Comparison of ENCODE assay signal across 20 cellular contexts in genomic region chr7:134442441-134443220, GRCh38. TPM values are rescaled to one million over a fixed set of nuclear protein-coding genes. Genes with fewer than 3 reads are reported as not detected.
DNase-seq lines count a peak whose midpoint lies in the region; ATAC-seq, FAIRE-seq and TF ChIP-seq lines count a peak whose summit lies in the region.
"Had no signal": no experiment of that assay in that cellular context is flagged by ENCODE, and none has a peak within 500 bp of the region (broad histone marks: within the 10 kb centered on the region; RNA-seq: fewer than 3 reads in every experiment).

No MANE protein-coding gene starts in this region.

- TF ChIP-seq RAD21 in K562 (CRISPR knock-in tag; conservative IDR thresholded peaks at IDR 0.05 in 1 of 2, IDR thresholded peaks at IDR 0.05 in 1 of 2): no peak

- in situ Hi-C loops in K562 (cut with MboI): loop anchor here (5.0 to 10.0 kb wide), 2 partner anchors 170 to 502 kb away; no protein-coding TSS in a partner anchor

- no peak overlapping the region for H3K4me3 ChIP-seq in PC-9
- no peak overlapping the region for H3K4me3 ChIP-seq in K562
- H3K4me3 ChIP-seq: GM23338 had no signal

- TF ChIP-seq POLR2A in K562 (conservative IDR thresholded peaks at IDR 0.05): no peak

- no peaks in the 10 kb centered on the region for H3K27me3 Mint-ChIP-seq in activated naive CD4-positive, alpha-beta T cell treated with anti-CD3 and anti-CD28 coated beads, Interleukin-2, amount 10 ng/mL, durations not matched to agents 7 days and 5 days
- H3K27me3 Mint-ChIP-seq in stimulated activated naive B cell treated with anti-CD40 and anti-IgM and Interleukin-4, amounts not matched to agents 10 μg/mL and 1 μg/mL and 100 μg/mL, for 72 hours: no peaks in the 10 kb centered on the region
- H3K27me3 Mint-ChIP-seq in activated CD8-positive, alpha-beta T cell treated with anti-CD3 and anti-CD28 coated beads for 36 hours: no peaks in the 10 kb centered on the region
- H3K27me3 Mint-ChIP-seq: CD4-positive, alpha-beta memory T cell had no signal

- TF ChIP-seq CTCF in PC-9 (conservative IDR thresholded peaks at IDR 0.05) (no peak), K562 (IDR thresholded peaks at IDR 0.05 in 2 of 3, conservative IDR thresholded peaks at IDR 0.05 in 1 of 3; ENCODE audit: insufficient read depth in 2 of 3, low read depth in 1 of 3, low read length in 3 of 3) (no peak)
- TF ChIP-seq CTCF in activated CD8-positive, alpha-beta T cell treated with anti-CD3 and anti-CD28 coated beads for 36 hours (IDR thresholded peaks at IDR 0.05): no peak

- H3K9me3 ChIP-seq in PC-9 (ENCODE audit: insufficient read depth, low read depth) (peaks cover 18% of the 10 kb centered on the region), K562 (replicated peaks; ENCODE audit: control insufficient read depth, insufficient read depth, low read depth, low read length) (no peaks in the 10 kb centered on the region)

- peak overlapping the region; percentile 58 for H3K27ac Mint-ChIP-seq in activated naive CD4-positive, alpha-beta T cell treated with anti-CD3 and anti-CD28 coated beads, Interleukin-2, amount 10 ng/mL, durations not matched to agents 7 days and 5 days
- H3K27ac Mint-ChIP-seq in activated naive CD4-positive, alpha-beta T cell treated with anti-CD3 and anti-CD28 coated beads, Interleukin-2, amount 50 U/mL, for 72 hours: no peak overlapping the region
- H3K27ac Mint-ChIP-seq in stimulated activated naive B cell treated with anti-CD40 and anti-IgM and Interleukin-4, amounts not matched to agents 10 μg/mL and 1 μg/mL and 100 μg/mL, for 72 hours: peak overlapping the region; percentile 20
- H3K27ac Mint-ChIP-seq in activated CD8-positive, alpha-beta T cell treated with anti-CD3 and anti-CD28 coated beads for 36 hours: no peak overlapping the region
- H3K27ac Mint-ChIP-seq: GM23338, H9 had no signal

- ATAC-seq in activated naive CD4-positive, alpha-beta T cell treated with anti-CD3 and anti-CD28 coated beads, Interleukin-2, amount 50 U/mL, for 72 hours: no peak
- ATAC-seq in K562 (no peak), GM18870 (IDR thresholded peaks at IDR 0.05; ENCODE audit: unreplicated experiment) (no peak)
- ATAC-seq in stimulated activated naive B cell treated with anti-CD40 and anti-IgM and Interleukin-4, amounts not matched to agents 10 μg/mL and 1 μg/mL and 100 μg/mL, for 72 hours (replicated peaks): no peak
- no peak for ATAC-seq in activated CD8-positive, alpha-beta T cell treated with anti-CD3 and anti-CD28 coated beads for 36 hours
- ATAC-seq: GM23338, HCT116 had no signal

- no peaks in the 10 kb centered on the region for H3K9me3 Mint-ChIP-seq in activated naive CD4-positive, alpha-beta T cell treated with anti-CD3 and anti-CD28 coated beads, Interleukin-2, amount 10 ng/mL, durations not matched to agents 7 days and 5 days
- peaks cover 4 to 5% of the 10 kb centered on the region in 2 donors for H3K9me3 Mint-ChIP-seq in activated naive CD4-positive, alpha-beta T cell treated with anti-CD3 and anti-CD28 coated beads, Interleukin-2, amount 50 U/mL, for 72 hours
- peaks cover 2 to 3% of the 10 kb centered on the region in 2 donors for H3K9me3 Mint-ChIP-seq in stimulated activated naive B cell treated with anti-CD40 and anti-IgM and Interleukin-4, amounts not matched to agents 10 μg/mL and 1 μg/mL and 100 μg/mL, for 72 hours
- H3K9me3 Mint-ChIP-seq in activated CD8-positive, alpha-beta T cell treated with anti-CD3 and anti-CD28 coated beads for 36 hours: peaks cover 5% of the 10 kb centered on the region

- H4K20me1 ChIP-seq in PC-9 (ENCODE audit: insufficient read depth) (no peaks in the 10 kb centered on the region; the same call in 1 of the 2 replicates), K562 (replicated peaks; ENCODE audit: control insufficient read depth, insufficient read depth, low read length) (no peaks in the 10 kb centered on the region)

- H3K9me1 ChIP-seq in K562 (ENCODE audit: control insufficient read depth, insufficient read depth, low read length): no peaks in the 10 kb centered on the region

- intact Hi-C loops in PC-9 (cut with micrococcal nuclease; ENCODE audit: unreplicated experiment): no loop called here
- intact Hi-C loops in K562 (cut with micrococcal nuclease): no loop called here
- intact Hi-C loops in activated CD8-positive, alpha-beta T cell treated with anti-CD3 and anti-CD28 coated beads for 36 hours (cut with micrococcal nuclease): no loop called here

- no peaks in the 10 kb centered on the region for H3K27me3 ChIP-seq in PC-9 (ENCODE audit: insufficient read depth, low read depth)
- peaks cover 19 to 24% of the 10 kb centered on the region in 2 experiments; a peak in 4 of 5 replicates for H3K27me3 ChIP-seq in K562 (ENCODE audit: control insufficient read depth in 2 of 2, insufficient read depth in 2 of 2, low read length in 2 of 2)

- TF ChIP-seq EP300 in K562 (IDR thresholded peaks at IDR 0.05; ENCODE audit: low read length): no peak

- H3K9ac ChIP-seq in K562 (ENCODE audit: insufficient read depth in 1 of 2, low read depth in 2 of 2, low read length in 2 of 2): no peak overlapping the region

- H3K36me3 ChIP-seq in PC-9 (ENCODE audit: low read depth): peaks cover 76% of the 10 kb centered on the region
- no peaks in the 10 kb centered on the region for H3K36me3 ChIP-seq in K562 (ENCODE audit: control insufficient read depth, insufficient read depth, low read length)

- no peak overlapping the region for H3K4me3 Mint-ChIP-seq in activated naive CD4-positive, alpha-beta T cell treated with anti-CD3 and anti-CD28 coated beads, Interleukin-2, amount 10 ng/mL, durations not matched to agents 7 days and 5 days
- no peak overlapping the region for H3K4me3 Mint-ChIP-seq in stimulated activated naive B cell treated with anti-CD40 and anti-IgM and Interleukin-4, amounts not matched to agents 10 μg/mL and 1 μg/mL and 100 μg/mL, for 72 hours
- H3K4me3 Mint-ChIP-seq in activated CD8-positive, alpha-beta T cell treated with anti-CD3 and anti-CD28 coated beads for 36 hours: no peak overlapping the region
- H3K4me3 Mint-ChIP-seq: CD4-positive, alpha-beta memory T cell; GM23338; H9 had no signal

- no peaks in the 10 kb centered on the region for H3K4me1 Mint-ChIP-seq in activated naive CD4-positive, alpha-beta T cell treated with anti-CD3 and anti-CD28 coated beads, Interleukin-2, amount 10 ng/mL, durations not matched to agents 7 days and 5 days
- H3K4me1 Mint-ChIP-seq in stimulated activated naive B cell treated with anti-CD40 and anti-IgM and Interleukin-4, amounts not matched to agents 10 μg/mL and 1 μg/mL and 100 μg/mL, for 72 hours: no peaks in the 10 kb centered on the region
- no peaks in the 10 kb centered on the region for H3K4me1 Mint-ChIP-seq in activated CD8-positive, alpha-beta T cell treated with anti-CD3 and anti-CD28 coated beads for 36 hours (ENCODE audit: low read depth)
- H3K4me1 Mint-ChIP-seq: CD4-positive, alpha-beta memory T cell; GM23338; H9 had no signal

- WGBS in K562 (ENCODE audit: insufficient coverage, low coverage, missing lambda C conversion rate): 33% methylated on average over 9 of the region's 9 CpGs

- peaks cover 100% of the 10 kb centered on the region for H3F3A ChIP-seq in PC-9 (ENCODE audit: insufficient read depth, low read depth)

- CTCF ChIA-PET in activated naive CD4-positive, alpha-beta T cell treated with anti-CD3 and anti-CD28 coated beads, Interleukin-2, amount 10 ng/mL, durations not matched to agents 7 days and 5 days (lab: Charles Lee): interaction anchor here (1.7 kb wide), 2 partner anchors 10 to 72 kb away, joined by 5 to 7 read pairs; no protein-coding TSS in a partner anchor
- CTCF ChIA-PET in PC-9 (lab: Charles Lee) (no interaction called here), K562 (lab: Yijun Ruan, JAX; ENCODE audit: low intra/inter-chr PET ratio) (no interaction called here)
- CTCF ChIA-PET in activated CD8-positive, alpha-beta T cell treated with anti-CD3 and anti-CD28 coated beads for 36 hours (lab: Charles Lee): interaction anchor here (1.1 kb wide), 1 partner anchor 10 kb away, joined by 3 read pairs; no protein-coding TSS in a partner anchor

- no peak for DNase-seq in activated naive CD4-positive, alpha-beta T cell treated with anti-CD3 and anti-CD28 coated beads, Interleukin-2, amount 10 ng/mL, durations not matched to agents 7 days and 5 days
- DNase-seq in activated naive CD4-positive, alpha-beta T cell treated with anti-CD3 and anti-CD28 coated beads, Interleukin-2, amount 50 U/mL, for 72 hours (ENCODE audit: low spot score in 2 of 2): no peak
- DNase-seq in PC-9: no peak
- no peak for DNase-seq in K562 (ENCODE audit: extremely low read depth in 1 of 4, low spot score in 3 of 4)
- DNase-seq in stimulated activated naive B cell treated with anti-CD40 and anti-IgM and Interleukin-4, amounts not matched to agents 10 μg/mL and 1 μg/mL and 100 μg/mL, for 72 hours: no peak
- no peak for DNase-seq in activated CD8-positive, alpha-beta T cell treated with anti-CD3 and anti-CD28 coated beads for 36 hours
- DNase-seq: 8988T; C1 segment of cervical spinal cord; Calu3; CD4-positive, alpha-beta memory T cell; COR-L47; DMS53; DMS79 treated with DMSO at 0.1 percent for 48 hours; GF-D8 had no signal

- H3K79me2 ChIP-seq in PC-9 (ENCODE audit: low read depth): peaks cover 28% of the 10 kb centered on the region
- H3K79me2 ChIP-seq in K562 (ENCODE audit: control insufficient read depth, insufficient read depth, low read length): no peaks in the 10 kb centered on the region

- peaks cover 49% of the 10 kb centered on the region for H3K36me3 Mint-ChIP-seq in activated naive CD4-positive, alpha-beta T cell treated with anti-CD3 and anti-CD28 coated beads, Interleukin-2, amount 10 ng/mL, durations not matched to agents 7 days and 5 days
- peaks cover 25 to 34% of the 10 kb centered on the region in 2 donors for H3K36me3 Mint-ChIP-seq in activated naive CD4-positive, alpha-beta T cell treated with anti-CD3 and anti-CD28 coated beads, Interleukin-2, amount 50 U/mL, for 72 hours
- peaks cover 57 to 79% of the 10 kb centered on the region in 2 donors for H3K36me3 Mint-ChIP-seq in stimulated activated naive B cell treated with anti-CD40 and anti-IgM and Interleukin-4, amounts not matched to agents 10 μg/mL and 1 μg/mL and 100 μg/mL, for 72 hours
- H3K36me3 Mint-ChIP-seq in activated CD8-positive, alpha-beta T cell treated with anti-CD3 and anti-CD28 coated beads for 36 hours (ENCODE audit: low read depth): peaks cover 70% of the 10 kb centered on the region

- H2AFZ ChIP-seq in PC-9: no peak overlapping the region
- no peak overlapping the region for H2AFZ ChIP-seq in K562 (ENCODE audit: low read depth, low read length)
- H2AFZ ChIP-seq: GM23338 had no signal

- H3K4me2 ChIP-seq in PC-9 (no peak overlapping the region), K562 (ENCODE audit: insufficient read depth, low read length) (no peak overlapping the region)
- H3K4me2 ChIP-seq: GM23338 had no signal

- peak overlapping the region; percentile 21 for H3K27ac ChIP-seq in PC-9
- no peak overlapping the region for H3K27ac ChIP-seq in K562 (ENCODE audit: extremely low read depth, low read depth, low read length)

- H3K4me1 ChIP-seq in PC-9 (replicated peaks; ENCODE audit: insufficient read depth): no peaks in the 10 kb centered on the region
- H3K4me1 ChIP-seq in K562 (replicated peaks in 1 of 2; ENCODE audit: control insufficient read depth in 2 of 2, insufficient read depth in 2 of 2, low read length in 2 of 2): peaks cover 4 to 11% of the 10 kb centered on the region in 2 experiments

- POLR2A ChIA-PET in PC-9 (lab: Charles Lee; ENCODE audit: unreplicated experiment) (no interaction called here), K562 (lab: Yijun Ruan, JAX) (interaction anchor here (1.5 kb wide), 1 partner anchor 10 kb away, joined by 6 read pairs; no protein-coding TSS in a partner anchor)
- POLR2A ChIA-PET in activated CD8-positive, alpha-beta T cell treated with anti-CD3 and anti-CD28 coated beads for 36 hours (lab: Charles Lee): no interaction called here

- no peaks in the 10 kb centered on the region for H3K9me2 ChIP-seq in PC-9 (ENCODE audit: insufficient read depth)

- no peak for FAIRE-seq in K562 (lab: Jason Lieb, UNC)
- FAIRE-seq: GM12891, GM18507 had no signal

- BruUV-seq in PC-9 (replicated peaks; lab: Mats Ljungman, UMichigan): no TSS peak
- no TSS peak for BruUV-seq in K562 (replicated peaks; lab: Mats Ljungman, UMichigan)

RNA-seq across cellular contexts. Expression of gene AKR1B1, which starts 16.3 kb away (rescaled TPM):
- total RNA-seq in activated naive CD4-positive, alpha-beta T cell treated with anti-CD3 and anti-CD28 coated beads, Interleukin-2, amount 50 U/mL, for 72 hours: 100 to 1,000 TPM; 104 to 144 TPM
- total RNA-seq in PC-9 (2021) (1,009 and 1,328 TPM in 2 replicates), K562 (2014; rRNA removed) (2.0 and 2.2 TPM in 2 replicates), K562 (2014; rRNA removed; fragmentation: Illumina TruSeq; extraction: Trizol) (3.7 and 4.5 TPM in 2 replicates), K562 (2015; rRNA removed; fragmentation: Illumina TruSeq; extraction: Trizol) (3.1 and 3.5 TPM in 2 replicates), K562 (2021) (6.3 TPM in 2 replicates)
- 4.1 and 5.7 TPM in 2 replicates for total RNA-seq in K562 (2011; cell fraction: chromatin; rRNA removed; ENCODE audit: low replicate concordance)
- 3.2 and 4.9 TPM in 2 replicates for total RNA-seq in K562 (2011; cell fraction: nucleolus; rRNA removed)
- total RNA-seq in K562 (2011; cell fraction: nucleoplasm; rRNA removed): 3.5 and 3.8 TPM in 2 replicates
- polyA plus RNA-seq in K562 (2011; rRNA removed) (1.3 and 10.6 TPM in 2 replicates), K562 (2014; fragmentation: Illumina TruSeq; extraction: Trizol) (5.6 and 7.1 TPM in 2 replicates), K562 (2014; fragmentation: Nextera tagmentation; extraction: Ambion mirVana) (1 to 10 TPM; 6.2 to 7.2 TPM), K562 (2014; rRNA removed) (5.3 and 7.0 TPM in 2 replicates)
- polyA plus RNA-seq in K562 (2011; cell fraction: cytosol; rRNA removed): 1.4 and 8.7 TPM in 2 replicates
- polyA plus RNA-seq in K562 (2011; cell fraction: nucleus; rRNA removed): 1.5 and 9.6 TPM in 2 replicates
- 6.4 and 8.4 TPM in 2 replicates for polyA plus RNA-seq in K562 (2012)
- polyA minus RNA-seq in K562 (2011; rRNA and poly(A)+ RNA removed): 0.48 and 2.9 TPM in 2 replicates
- 3.5 and 6.0 TPM in 2 replicates for polyA minus RNA-seq in K562 (2011; cell fraction: cytosol; rRNA and poly(A)+ RNA removed)
- 0.89 and 2.3 TPM in 2 replicates for polyA minus RNA-seq in K562 (2011; cell fraction: nucleus; rRNA and poly(A)+ RNA removed)
- 100 to 1,000 TPM; 106 to 108 TPM for total RNA-seq in activated CD8-positive, alpha-beta T cell treated with anti-CD3 and anti-CD28 coated beads for 36 hours

Comparison
In these comparisons a context has a peak if more than half of its experiments do, and no peak if none do; other contexts are left out.
1. H3K27ac Mint-ChIP-seq: peak in activated naive CD4-positive, alpha-beta T cell treated with anti-CD3 and anti-CD28 coated beads, Interleukin-2, amount 10 ng/mL, durations not matched to agents 7 days and 5 days (single experiment) and stimulated activated naive B cell treated with anti-CD40 and anti-IgM and Interleukin-4, amounts not matched to agents 10 μg/mL and 1 μg/mL and 100 μg/mL, for 72 hours (single experiment); none in activated naive CD4-positive, alpha-beta T cell treated with anti-CD3 and anti-CD28 coated beads, Interleukin-2, amount 50 U/mL, for 72 hours (0 of 2) and activated CD8-positive, alpha-beta T cell treated with anti-CD3 and anti-CD28 coated beads for 36 hours (single experiment).
2. RNA of gene AKR1B1, which starts 16.3 kb away (total RNA-seq): 1,009 to 1,328 TPM in PC-9, 104 to 144 TPM in activated naive CD4-positive, alpha-beta T cell treated with anti-CD3 and anti-CD28 coated beads, Interleukin-2, amount 50 U/mL, for 72 hours and 106 to 108 TPM in activated CD8-positive, alpha-beta T cell treated with anti-CD3 and anti-CD28 coated beads for 36 hours; 2.0 to 6.3 TPM in K562; every median in the first group is over 10 times any median in the second.
3. CTCF ChIA-PET loops: an anchor here in activated naive CD4-positive, alpha-beta T cell treated with anti-CD3 and anti-CD28 coated beads, Interleukin-2, amount 10 ng/mL, durations not matched to agents 7 days and 5 days (1.7 kb wide) and activated CD8-positive, alpha-beta T cell treated with anti-CD3 and anti-CD28 coated beads for 36 hours (1.1 kb wide); none called in PC-9 and K562.